In the genomic region with DNA sequence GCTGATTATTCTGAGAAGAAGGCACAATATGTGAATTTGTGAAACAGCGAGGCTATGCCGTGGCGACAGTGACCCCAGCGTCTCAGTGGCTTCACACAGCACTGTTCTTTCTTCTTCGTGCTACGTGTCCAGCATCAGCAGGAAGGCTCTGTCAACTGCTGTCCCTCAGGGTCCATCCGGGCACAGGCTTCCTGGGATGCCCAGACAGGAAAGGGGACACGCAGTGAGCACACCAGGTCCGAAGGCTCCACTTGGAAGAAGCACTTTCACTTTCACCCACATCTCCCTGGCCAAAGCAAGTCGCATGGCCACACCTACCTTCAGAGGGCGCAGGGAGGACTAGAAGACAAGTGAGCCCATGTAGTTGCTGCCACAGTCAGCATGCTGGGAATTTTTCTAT, we compare ENCODE assay signal across 8 cellular contexts. TPM values are rescaled to one million over a fixed set of nuclear protein-coding genes. Genes with fewer than 3 reads are reported as not detected.
A peak's percentile ranks its signal among the peaks of the same experiment; 100 is the strongest.
DNase-seq lines count a peak whose midpoint lies in the region; ATAC-seq and TF ChIP-seq lines count a peak whose summit lies in the region.

No MANE protein-coding gene starts in this region.

- H3K27ac Mint-ChIP-seq in stimulated activated effector memory CD8-positive, alpha-beta T cell treated with anti-CD3 and anti-CD28 coated beads, Interleukin-12 subunit alpha, Interleukin-12 subunit beta, amount 100 ng/mL, for 72 hours: no peak overlapping the region

- no peak for TF ChIP-seq CTCF in GM13977 (IDR thresholded peaks at IDR 0.05; ENCODE audit: extremely low read depth, insufficient read depth, missing control alignments)
- no peak for TF ChIP-seq CTCF in WI38 (IDR thresholded peaks at IDR 0.05; ENCODE audit: low read depth, low read length)
- TF ChIP-seq CTCF in fibroblast of the aortic adventitia (IDR thresholded peaks at IDR 0.05; ENCODE audit: insufficient read depth, low read length): no peak

- in situ Hi-C loops in GM13977 (cut with MboI; ENCODE audit: low pct_unique_long_range_greater_than_20kb, low sequenced_read_pairs, unreplicated experiment): no loop called here

- DNase-seq in AG08395 (ENCODE audit: low spot score) (peak; percentile 32), GM13977 (ENCODE audit: low spot score) (peak; percentile 34), MV-4-11 (lab: John Stamatoyannopoulos, UW) (peak; percentile 27), fibroblast of the aortic adventitia (ENCODE audit: low read depth) (peak; percentile 11), GM19240 (ENCODE audit: insufficient read length, low spot score) (no peak)
- DNase-seq in stimulated activated effector memory CD8-positive, alpha-beta T cell treated with anti-CD3 and anti-CD28 coated beads, Interleukin-12 subunit alpha, Interleukin-12 subunit beta, amount 100 ng/mL, for 72 hours (ENCODE audit: low spot score in 2 of 2): peak in 1 of 2 donors; percentile 48

- no peak for ATAC-seq in stimulated activated effector memory CD8-positive, alpha-beta T cell treated with anti-CD3 and anti-CD28 coated beads, Interleukin-12 subunit alpha, Interleukin-12 subunit beta, amount 100 ng/mL, for 72 hours
- ATAC-seq in HG03097 (IDR thresholded peaks at IDR 0.05; ENCODE audit: low FRiP score, unreplicated experiment): no peak

- peak overlapping the region; percentile 60 for H3K4me3 Mint-ChIP-seq in stimulated activated effector memory CD8-positive, alpha-beta T cell treated with anti-CD3 and anti-CD28 coated beads, Interleukin-12 subunit alpha, Interleukin-12 subunit beta, amount 100 ng/mL, for 72 hours

- H3K36me3 Mint-ChIP-seq in stimulated activated effector memory CD8-positive, alpha-beta T cell treated with anti-CD3 and anti-CD28 coated beads, Interleukin-12 subunit alpha, Interleukin-12 subunit beta, amount 100 ng/mL, for 72 hours: no peaks in the 10 kb centered on the region

- H3K9me3 Mint-ChIP-seq in stimulated activated effector memory CD8-positive, alpha-beta T cell treated with anti-CD3 and anti-CD28 coated beads, Interleukin-12 subunit alpha, Interleukin-12 subunit beta, amount 100 ng/mL, for 72 hours: no peaks in the 10 kb centered on the region

- peak overlapping the region; percentile 20; the same call in 1 of the 2 replicates for H3K4me3 ChIP-seq in WI38 (ENCODE audit: low read depth, low read length)
- peak overlapping the region; percentile 49 for H3K4me3 ChIP-seq in fibroblast of the aortic adventitia (ENCODE audit: low read depth, low read length)

- H3K4me1 Mint-ChIP-seq in stimulated activated effector memory CD8-positive, alpha-beta T cell treated with anti-CD3 and anti-CD28 coated beads, Interleukin-12 subunit alpha, Interleukin-12 subunit beta, amount 100 ng/mL, for 72 hours: peaks cover 11% of the 10 kb centered on the region

RNA-seq across cellular contexts. Expression of gene PTGR3, which starts 47.3 kb away (rescaled TPM):
- total RNA-seq in fibroblast of the aortic adventitia (ENCODE audit: low replicate concordance): 14.2 and 43.3 TPM in 2 replicates

RNA-seq across cellular contexts. Expression of gene TSHZ1, which starts 49.0 kb away (rescaled TPM):
- 5.2 and 7.9 TPM in 2 replicates for total RNA-seq in fibroblast of the aortic adventitia (ENCODE audit: low replicate concordance)
